Comparison of ENCODE assay signal across 1 cellular context in the genomic region with DNA sequence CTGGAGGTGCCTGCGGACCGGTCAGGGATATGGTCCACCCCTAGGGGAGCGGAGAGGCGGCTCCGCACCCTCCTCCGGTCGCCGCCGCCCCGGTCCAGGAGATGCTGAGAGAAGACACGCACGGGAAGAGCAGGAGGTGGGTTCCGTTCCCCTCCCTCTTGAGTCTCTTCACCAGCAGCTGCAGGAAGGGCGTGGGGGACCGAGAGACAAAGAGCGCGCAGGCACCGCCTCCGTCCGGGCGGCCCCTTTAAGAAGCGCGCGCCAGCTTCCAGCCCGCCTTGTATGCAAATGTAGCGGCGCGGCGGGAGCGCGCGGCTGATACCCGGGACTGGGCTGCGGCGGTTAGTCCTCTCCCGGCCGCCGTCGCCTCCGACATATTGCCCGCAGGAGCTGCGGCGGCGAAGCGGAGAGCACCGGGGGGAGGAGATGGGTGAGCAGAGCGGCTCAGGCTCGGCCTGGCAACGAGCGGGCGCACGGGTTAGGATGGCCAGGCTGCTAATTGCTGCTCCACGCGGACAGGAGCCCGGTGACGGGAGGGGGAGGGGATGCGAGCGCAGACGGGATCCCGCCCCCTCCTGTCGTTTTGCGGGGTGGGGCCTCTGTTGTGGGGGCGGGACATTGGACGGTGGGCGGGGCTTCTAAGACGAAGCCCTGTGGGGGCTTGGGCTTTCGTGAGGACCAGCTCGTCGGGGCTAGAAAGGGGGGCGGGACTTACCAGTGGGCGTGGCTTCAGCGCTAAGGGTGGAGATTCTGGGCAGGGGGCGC.
A peak's percentile ranks its signal among the peaks of the same experiment; 100 is the strongest.
TF ChIP-seq lines count a peak whose summit lies in the region.

A gene (plus strand): TSS at position 318 of the 765 bp plus-strand sequence. CDS start 109 bp downstream, at position 427.

TF ChIP-seq in HepG2, 621 proteins besides CTCF, POLR2A, EP300 and RAD21 (continued from another document and continues in another):
- TF ChIP-seq, protein P1, sequence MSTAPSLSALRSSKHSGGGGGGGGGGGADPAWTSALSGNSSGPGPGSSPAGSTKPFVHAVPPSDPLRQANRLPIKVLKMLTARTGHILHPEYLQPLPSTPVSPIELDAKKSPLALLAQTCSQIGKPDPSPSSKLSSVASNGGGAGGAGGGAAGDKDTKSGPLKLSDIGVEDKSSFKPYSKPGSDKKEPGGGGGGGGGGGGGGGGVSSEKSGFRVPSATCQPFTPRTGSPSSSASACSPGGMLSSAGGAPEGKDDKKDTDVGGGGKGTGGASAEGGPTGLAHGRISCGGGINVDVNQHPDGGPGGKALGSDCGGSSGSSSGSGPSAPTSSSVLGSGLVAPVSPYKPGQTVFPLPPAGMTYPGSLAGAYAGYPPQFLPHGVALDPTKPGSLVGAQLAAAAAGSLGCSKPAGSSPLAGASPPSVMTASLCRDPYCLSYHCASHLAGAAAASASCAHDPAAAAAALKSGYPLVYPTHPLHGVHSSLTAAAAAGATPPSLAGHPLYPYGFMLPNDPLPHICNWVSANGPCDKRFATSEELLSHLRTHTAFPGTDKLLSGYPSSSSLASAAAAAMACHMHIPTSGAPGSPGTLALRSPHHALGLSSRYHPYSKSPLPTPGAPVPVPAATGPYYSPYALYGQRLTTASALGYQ (CRISPR knock-in tag; IDR thresholded peaks at IDR 0.05), result peak; percentile 30; the same call in 1 of the 2 replicates
- 0 out of 2 replicates have a peak, but pooled peaks have one; percentile 58 for TF ChIP-seq ZNF660 (CRISPR knock-in tag; IDR thresholded peaks at IDR 0.05; ENCODE audit: borderline replicate concordance, low read depth)
- TF ChIP-seq IRX3 (CRISPR knock-in tag; IDR thresholded peaks at IDR 0.05; ENCODE audit: borderline replicate concordance, low read depth), result no peak
- peak; percentile 87 for TF ChIP-seq HDAC1 (CRISPR knock-in tag; IDR thresholded peaks at IDR 0.05)
- no peak for TF ChIP-seq ELF4 (CRISPR knock-in tag; IDR thresholded peaks at IDR 0.05; ENCODE audit: borderline replicate concordance)
- no peak for TF ChIP-seq RBM39 (IDR thresholded peaks at IDR 0.05; ENCODE audit: low read depth, low read length, poor library complexity, severe bottlenecking)
- TF ChIP-seq MTA3 (CRISPR knock-in tag; IDR thresholded peaks at IDR 0.05), result no peak
- no peak for TF ChIP-seq ZNF629 (CRISPR knock-in tag; conservative IDR thresholded peaks at IDR 0.05)
- TF ChIP-seq, protein P2, sequence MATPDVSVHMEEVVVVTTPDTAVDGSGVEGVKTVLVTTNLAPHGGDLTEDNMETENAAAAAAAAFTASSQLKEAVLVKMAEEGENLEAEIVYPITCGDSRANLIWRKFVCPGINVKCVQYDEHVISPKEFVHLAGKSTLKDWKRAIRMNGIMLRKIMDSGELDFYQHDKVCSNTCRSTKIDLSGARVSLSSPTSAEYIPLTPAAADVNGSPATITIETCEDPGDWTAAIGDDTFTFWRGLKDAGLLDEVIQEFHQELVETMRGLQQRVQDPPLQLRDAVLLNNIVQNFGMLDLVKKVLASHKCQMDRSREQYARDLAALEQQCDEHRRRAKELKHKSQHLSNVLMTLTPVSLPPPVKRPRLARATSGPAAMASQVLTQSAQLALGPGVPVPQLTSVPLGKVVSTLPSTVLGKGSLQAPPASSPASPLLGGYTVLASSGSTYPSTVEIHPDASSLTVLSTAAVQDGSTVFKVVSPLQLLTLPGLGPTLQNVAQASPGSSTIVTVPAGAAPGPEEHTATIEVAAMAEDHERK (CRISPR knock-in tag; IDR thresholded peaks at IDR 0.05; ENCODE audit: low read depth), result no peak
- TF ChIP-seq HOXA9 (CRISPR knock-in tag; IDR thresholded peaks at IDR 0.05; ENCODE audit: borderline replicate concordance), result no peak
- TF ChIP-seq ZSCAN20 (CRISPR knock-in tag; IDR thresholded peaks at IDR 0.05; ENCODE audit: borderline replicate concordance), result no peak
- TF ChIP-seq ZFYVE20 (CRISPR knock-in tag; IDR thresholded peaks at IDR 0.05; ENCODE audit: borderline replicate concordance, low read depth), result no peak
- TF ChIP-seq, protein P3, sequence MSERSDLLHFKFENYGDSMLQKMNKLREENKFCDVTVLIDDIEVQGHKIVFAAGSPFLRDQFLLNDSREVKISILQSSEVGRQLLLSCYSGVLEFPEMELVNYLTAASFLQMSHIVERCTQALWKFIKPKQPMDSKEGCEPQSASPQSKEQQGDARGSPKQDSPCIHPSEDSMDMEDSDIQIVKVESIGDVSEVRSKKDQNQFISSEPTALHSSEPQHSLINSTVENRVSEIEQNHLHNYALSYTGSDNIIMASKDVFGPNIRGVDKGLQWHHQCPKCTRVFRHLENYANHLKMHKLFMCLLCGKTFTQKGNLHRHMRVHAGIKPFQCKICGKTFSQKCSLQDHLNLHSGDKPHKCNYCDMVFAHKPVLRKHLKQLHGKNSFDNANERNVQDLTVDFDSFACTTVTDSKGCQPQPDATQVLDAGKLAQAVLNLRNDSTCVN (CRISPR knock-in tag; IDR thresholded peaks at IDR 0.05; ENCODE audit: borderline replicate concordance), result 0 out of 2 replicates have a peak, but pooled peaks have one; percentile 25
- no peak for TF ChIP-seq PAX8 (CRISPR knock-in tag; IDR thresholded peaks at IDR 0.05; ENCODE audit: borderline replicate concordance)
- no peak for TF ChIP-seq ZNF839 (CRISPR knock-in tag; IDR thresholded peaks at IDR 0.05; ENCODE audit: borderline replicate concordance)
- no peak for TF ChIP-seq ZKSCAN1 (IDR thresholded peaks at IDR 0.05; ENCODE audit: low read length)
- TF ChIP-seq, protein P4, sequence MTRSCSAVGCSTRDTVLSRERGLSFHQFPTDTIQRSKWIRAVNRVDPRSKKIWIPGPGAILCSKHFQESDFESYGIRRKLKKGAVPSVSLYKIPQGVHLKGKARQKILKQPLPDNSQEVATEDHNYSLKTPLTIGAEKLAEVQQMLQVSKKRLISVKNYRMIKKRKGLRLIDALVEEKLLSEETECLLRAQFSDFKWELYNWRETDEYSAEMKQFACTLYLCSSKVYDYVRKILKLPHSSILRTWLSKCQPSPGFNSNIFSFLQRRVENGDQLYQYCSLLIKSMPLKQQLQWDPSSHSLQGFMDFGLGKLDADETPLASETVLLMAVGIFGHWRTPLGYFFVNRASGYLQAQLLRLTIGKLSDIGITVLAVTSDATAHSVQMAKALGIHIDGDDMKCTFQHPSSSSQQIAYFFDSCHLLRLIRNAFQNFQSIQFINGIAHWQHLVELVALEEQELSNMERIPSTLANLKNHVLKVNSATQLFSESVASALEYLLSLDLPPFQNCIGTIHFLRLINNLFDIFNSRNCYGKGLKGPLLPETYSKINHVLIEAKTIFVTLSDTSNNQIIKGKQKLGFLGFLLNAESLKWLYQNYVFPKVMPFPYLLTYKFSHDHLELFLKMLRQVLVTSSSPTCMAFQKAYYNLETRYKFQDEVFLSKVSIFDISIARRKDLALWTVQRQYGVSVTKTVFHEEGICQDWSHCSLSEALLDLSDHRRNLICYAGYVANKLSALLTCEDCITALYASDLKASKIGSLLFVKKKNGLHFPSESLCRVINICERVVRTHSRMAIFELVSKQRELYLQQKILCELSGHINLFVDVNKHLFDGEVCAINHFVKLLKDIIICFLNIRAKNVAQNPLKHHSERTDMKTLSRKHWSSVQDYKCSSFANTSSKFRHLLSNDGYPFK (CRISPR knock-in tag; IDR thresholded peaks at IDR 0.05; ENCODE audit: borderline replicate concordance), result peak; percentile 82; the same call in 1 of the 2 replicates
- TF ChIP-seq, protein P5, sequence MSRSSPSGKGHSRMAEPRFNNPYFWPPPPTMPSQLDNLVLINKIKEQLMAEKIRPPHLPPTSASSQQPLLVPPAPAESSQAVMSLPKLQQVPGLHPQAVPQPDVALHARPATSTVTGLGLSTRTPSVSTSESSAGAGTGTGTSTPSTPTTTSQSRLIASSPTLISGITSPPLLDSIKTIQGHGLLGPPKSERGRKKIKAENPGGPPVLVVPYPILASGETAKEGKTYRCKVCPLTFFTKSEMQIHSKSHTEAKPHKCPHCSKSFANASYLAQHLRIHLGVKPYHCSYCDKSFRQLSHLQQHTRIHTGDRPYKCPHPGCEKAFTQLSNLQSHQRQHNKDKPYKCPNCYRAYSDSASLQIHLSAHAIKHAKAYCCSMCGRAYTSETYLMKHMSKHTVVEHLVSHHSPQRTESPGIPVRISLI (CRISPR knock-in tag; IDR thresholded peaks at IDR 0.05; ENCODE audit: borderline replicate concordance), result no peak
- TF ChIP-seq, protein P6, sequence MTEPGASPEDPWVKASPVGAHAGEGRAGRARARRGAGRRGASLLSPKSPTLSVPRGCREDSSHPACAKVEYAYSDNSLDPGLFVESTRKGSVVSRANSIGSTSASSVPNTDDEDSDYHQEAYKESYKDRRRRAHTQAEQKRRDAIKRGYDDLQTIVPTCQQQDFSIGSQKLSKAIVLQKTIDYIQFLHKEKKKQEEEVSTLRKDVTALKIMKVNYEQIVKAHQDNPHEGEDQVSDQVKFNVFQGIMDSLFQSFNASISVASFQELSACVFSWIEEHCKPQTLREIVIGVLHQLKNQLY (CRISPR knock-in tag; IDR thresholded peaks at IDR 0.05), result peak; percentile 31
- TF ChIP-seq FIP1L1 (IDR thresholded peaks at IDR 0.05; ENCODE audit: borderline replicate concordance, insufficient read depth, low read depth, low read length), result no peak
- no peak for TF ChIP-seq HDAC6 (IDR thresholded peaks at IDR 0.05; ENCODE audit: low read depth, low read length)
- TF ChIP-seq, protein P7, sequence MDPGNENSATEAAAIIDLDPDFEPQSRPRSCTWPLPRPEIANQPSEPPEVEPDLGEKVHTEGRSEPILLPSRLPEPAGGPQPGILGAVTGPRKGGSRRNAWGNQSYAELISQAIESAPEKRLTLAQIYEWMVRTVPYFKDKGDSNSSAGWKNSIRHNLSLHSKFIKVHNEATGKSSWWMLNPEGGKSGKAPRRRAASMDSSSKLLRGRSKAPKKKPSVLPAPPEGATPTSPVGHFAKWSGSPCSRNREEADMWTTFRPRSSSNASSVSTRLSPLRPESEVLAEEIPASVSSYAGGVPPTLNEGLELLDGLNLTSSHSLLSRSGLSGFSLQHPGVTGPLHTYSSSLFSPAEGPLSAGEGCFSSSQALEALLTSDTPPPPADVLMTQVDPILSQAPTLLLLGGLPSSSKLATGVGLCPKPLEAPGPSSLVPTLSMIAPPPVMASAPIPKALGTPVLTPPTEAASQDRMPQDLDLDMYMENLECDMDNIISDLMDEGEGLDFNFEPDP (CRISPR knock-in tag; conservative IDR thresholded peaks at IDR 0.05), result no peak
- TF ChIP-seq ZNF446 (CRISPR knock-in tag; IDR thresholded peaks at IDR 0.05), result peak; percentile 69; the same call in 1 of the 2 replicates
- TF ChIP-seq ZNF33B (CRISPR knock-in tag; IDR thresholded peaks at IDR 0.05), result peak; percentile 66; the same call in 1 of the 2 replicates
- TF ChIP-seq ELF3 (CRISPR knock-in tag; IDR thresholded peaks at IDR 0.05), result no peak
- no peak for TF ChIP-seq EED (CRISPR knock-in tag; IDR thresholded peaks at IDR 0.05)
- peak; percentile 75 for TF ChIP-seq HNRNPK (IDR thresholded peaks at IDR 0.05; ENCODE audit: low read depth, low read length, poor library complexity, severe bottlenecking)
- TF ChIP-seq SIN3A (IDR thresholded peaks at IDR 0.05; ENCODE audit: borderline replicate concordance, low read depth, low read length), result peak; percentile 37; the same call in 1 of the 2 replicates
- TF ChIP-seq ISX (CRISPR knock-in tag; conservative IDR thresholded peaks at IDR 0.05), result no peak
- no peak for TF ChIP-seq RXRB (CRISPR knock-in tag; IDR thresholded peaks at IDR 0.05; ENCODE audit: borderline replicate concordance)
- no peak for TF ChIP-seq DPF2 (CRISPR knock-in tag; IDR thresholded peaks at IDR 0.05; ENCODE audit: borderline replicate concordance, low read depth)
- TF ChIP-seq ZSCAN31 (CRISPR knock-in tag; IDR thresholded peaks at IDR 0.05; ENCODE audit: low read depth), result peak; percentile 24; the same call in 1 of the 2 replicates
- TF ChIP-seq, protein P8, sequence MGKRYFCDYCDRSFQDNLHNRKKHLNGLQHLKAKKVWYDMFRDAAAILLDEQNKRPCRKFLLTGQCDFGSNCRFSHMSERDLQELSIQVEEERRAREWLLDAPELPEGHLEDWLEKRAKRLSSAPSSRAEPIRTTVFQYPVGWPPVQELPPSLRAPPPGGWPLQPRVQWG (CRISPR knock-in tag; IDR thresholded peaks at IDR 0.05; ENCODE audit: borderline replicate concordance, low read depth), result no peak
- no peak for TF ChIP-seq EEA1 (CRISPR knock-in tag; IDR thresholded peaks at IDR 0.05; ENCODE audit: borderline replicate concordance)
- peak; percentile 64; the same call in 2 of the 3 replicates for TF ChIP-seq MXI1 (IDR thresholded peaks at IDR 0.05; ENCODE audit: borderline replicate concordance, low read depth, low read length)
- TF ChIP-seq ZNF3 (CRISPR knock-in tag; IDR thresholded peaks at IDR 0.05), result no peak
- no peak for TF ChIP-seq SAFB2 (CRISPR knock-in tag; IDR thresholded peaks at IDR 0.05; ENCODE audit: borderline replicate concordance, low read depth)
- TF ChIP-seq, protein P9, sequence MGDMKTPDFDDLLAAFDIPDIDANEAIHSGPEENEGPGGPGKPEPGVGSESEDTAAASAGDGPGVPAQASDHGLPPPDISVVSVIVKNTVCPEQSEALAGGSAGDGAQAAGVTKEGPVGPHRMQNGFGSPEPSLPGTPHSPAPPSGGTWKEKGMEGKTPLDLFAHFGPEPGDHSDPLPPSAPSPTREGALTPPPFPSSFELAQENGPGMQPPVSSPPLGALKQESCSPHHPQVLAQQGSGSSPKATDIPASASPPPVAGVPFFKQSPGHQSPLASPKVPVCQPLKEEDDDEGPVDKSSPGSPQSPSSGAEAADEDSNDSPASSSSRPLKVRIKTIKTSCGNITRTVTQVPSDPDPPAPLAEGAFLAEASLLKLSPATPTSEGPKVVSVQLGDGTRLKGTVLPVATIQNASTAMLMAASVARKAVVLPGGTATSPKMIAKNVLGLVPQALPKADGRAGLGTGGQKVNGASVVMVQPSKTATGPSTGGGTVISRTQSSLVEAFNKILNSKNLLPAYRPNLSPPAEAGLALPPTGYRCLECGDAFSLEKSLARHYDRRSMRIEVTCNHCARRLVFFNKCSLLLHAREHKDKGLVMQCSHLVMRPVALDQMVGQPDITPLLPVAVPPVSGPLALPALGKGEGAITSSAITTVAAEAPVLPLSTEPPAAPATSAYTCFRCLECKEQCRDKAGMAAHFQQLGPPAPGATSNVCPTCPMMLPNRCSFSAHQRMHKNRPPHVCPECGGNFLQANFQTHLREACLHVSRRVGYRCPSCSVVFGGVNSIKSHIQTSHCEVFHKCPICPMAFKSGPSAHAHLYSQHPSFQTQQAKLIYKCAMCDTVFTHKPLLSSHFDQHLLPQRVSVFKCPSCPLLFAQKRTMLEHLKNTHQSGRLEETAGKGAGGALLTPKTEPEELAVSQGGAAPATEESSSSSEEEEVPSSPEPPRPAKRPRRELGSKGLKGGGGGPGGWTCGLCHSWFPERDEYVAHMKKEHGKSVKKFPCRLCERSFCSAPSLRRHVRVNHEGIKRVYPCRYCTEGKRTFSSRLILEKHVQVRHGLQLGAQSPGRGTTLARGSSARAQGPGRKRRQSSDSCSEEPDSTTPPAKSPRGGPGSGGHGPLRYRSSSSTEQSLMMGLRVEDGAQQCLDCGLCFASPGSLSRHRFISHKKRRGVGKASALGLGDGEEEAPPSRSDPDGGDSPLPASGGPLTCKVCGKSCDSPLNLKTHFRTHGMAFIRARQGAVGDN (CRISPR knock-in tag; IDR thresholded peaks at IDR 0.05), result peak; percentile 92
- no peak for TF ChIP-seq NR2F2 (IDR thresholded peaks at IDR 0.05; ENCODE audit: borderline replicate concordance, low read depth)
- TF ChIP-seq CCAR2 (optimal IDR thresholded peaks at IDR 0.05; ENCODE audit: low read depth, low read length), result no peak
- no peak for TF ChIP-seq TOPORS (CRISPR knock-in tag; IDR thresholded peaks at IDR 0.05)
- TF ChIP-seq SKI (IDR thresholded peaks at IDR 0.05; ENCODE audit: partially characterized antibody), result peak; percentile 61
